ENCODE assay signal across 8 cellular contexts in the genomic region with DNA sequence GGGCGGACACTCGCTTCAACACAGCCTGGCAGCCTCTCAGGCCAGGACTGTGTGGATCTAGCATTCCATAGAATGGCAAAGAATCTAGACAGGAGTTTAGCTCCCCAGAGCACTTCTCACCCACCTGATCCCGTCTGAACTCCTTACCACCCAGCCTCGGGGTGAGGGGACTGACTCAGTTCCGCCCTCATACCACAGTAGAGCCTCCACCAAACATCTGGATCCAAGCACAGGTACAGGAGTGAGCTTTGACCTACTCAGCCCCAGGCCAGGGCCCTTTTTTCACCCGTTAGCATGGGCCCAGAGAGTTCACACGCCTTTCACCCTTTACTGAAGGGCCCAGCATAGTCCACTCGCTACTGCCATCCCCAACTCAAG. TPM values are rescaled to one million over a fixed set of nuclear protein-coding genes. Genes with fewer than 3 reads are reported as not detected.
DNase-seq lines count a peak whose midpoint lies in the region; ATAC-seq, FAIRE-seq and TF ChIP-seq lines count a peak whose summit lies in the region.

No MANE protein-coding gene starts in this region.

- no TSS peak for BruUV-seq in K562 (replicated peaks; lab: Mats Ljungman, UMichigan)

- H3K4me3 ChIP-seq in cardiac muscle cell = peak overlapping the region; percentile 97
- H3K4me3 ChIP-seq in K562 = peak overlapping the region; percentile 90
- H3K4me3 ChIP-seq in lower lobe of right lung = peak overlapping the region; percentile 99
- peak overlapping the region; percentile 86 for H3K4me3 ChIP-seq in urinary bladder (ENCODE audit: low read depth, low read length)

- POLR2A ChIA-PET in K562 (lab: Yijun Ruan, JAX) = interaction anchor here (0.6 to 1.4 kb wide), 5 partner anchors 9 to 1634 kb away, joined by 3 to 5 read pairs (median 4); no protein-coding TSS in a partner anchor

- no peak for TF ChIP-seq POLR2A in K562 (conservative IDR thresholded peaks at IDR 0.05)

- CTCF ChIA-PET in K562 (lab: Yijun Ruan, JAX; ENCODE audit: low intra/inter-chr PET ratio) = no interaction called here

- WGBS in K562 (ENCODE audit: insufficient coverage, low coverage, missing lambda C conversion rate) = 0% methylated on average over 6 of the region's 8 CpGs
- WGBS in urinary bladder = 14% methylated on average over 8 of the region's 8 CpGs

- ATAC-seq in K562 = peak; percentile 5; the same call in 1 of the 3 replicates
- no peak for ATAC-seq in lower lobe of right lung
- ATAC-seq in GM18498 (IDR thresholded peaks at IDR 0.05; ENCODE audit: unreplicated experiment) = no peak

- TF ChIP-seq EP300 in K562 (IDR thresholded peaks at IDR 0.05; ENCODE audit: low read length) = no peak

- H3K27me3 ChIP-seq in cardiac muscle cell (peaks cover 3% of the 10 kb centered on the region), K562 (ENCODE audit: control insufficient read depth in 2 of 2, insufficient read depth in 2 of 2, low read length in 2 of 2) (no peaks in the 10 kb centered on the region), lower lobe of right lung (ENCODE audit: low read depth) (no peaks in the 10 kb centered on the region)

- in situ Hi-C loops in K562 (cut with MboI) = no loop called here
- in situ Hi-C loops in ACHN (cut with HindIII; ENCODE audit: low pct_ligation_motif_present, low pct_unique_long_range_greater_than_20kb, low sequenced_read_pairs) = no loop called here

- H3K27ac ChIP-seq in cardiac muscle cell (peak overlapping the region; percentile 69), K562 (ENCODE audit: extremely low read depth, low read depth, low read length) (peak overlapping the region; percentile 75), lower lobe of right lung (peak overlapping the region; percentile 84), urinary bladder (ENCODE audit: low read depth) (peak overlapping the region; percentile 69)

- peak overlapping the region; percentile 91 to 99 for H3K9ac ChIP-seq in K562 (ENCODE audit: insufficient read depth in 1 of 2, low read depth in 2 of 2, low read length in 2 of 2)

- TF ChIP-seq RAD21 in K562 (CRISPR knock-in tag; conservative IDR thresholded peaks at IDR 0.05 in 1 of 2, IDR thresholded peaks at IDR 0.05 in 1 of 2) = no peak

- DNase-seq in cardiac muscle cell (ENCODE audit: low read depth in 1 of 2, low spot score in 1 of 2) (no peak), cardiac septum (ENCODE audit: low spot score) (no peak), K562 (ENCODE audit: extremely low read depth in 1 of 4, low spot score in 3 of 4) (no peak), lower lobe of right lung (no peak), NCI-H345 treated with DMSO at 0.1 percent for 48 hours (lab: John Stamatoyannopoulos, UW; ENCODE audit: unreplicated experiment) (no peak), ACHN (no peak)

- no peak for TF ChIP-seq CTCF in cardiac muscle cell (IDR thresholded peaks at IDR 0.05; ENCODE audit: low read depth, low read length)
- TF ChIP-seq CTCF in K562 (IDR thresholded peaks at IDR 0.05 in 2 of 3, conservative IDR thresholded peaks at IDR 0.05 in 1 of 3; ENCODE audit: insufficient read depth in 2 of 3, low read depth in 1 of 3, low read length in 3 of 3) = no peak
- no peak for TF ChIP-seq CTCF in lower lobe of right lung (IDR thresholded peaks at IDR 0.05)

- H3K79me2 ChIP-seq in K562 (ENCODE audit: control insufficient read depth, insufficient read depth, low read length) = peaks cover 65% of the 10 kb centered on the region

- no peak for FAIRE-seq in K562 (lab: Jason Lieb, UNC)

- intact Hi-C loops in cardiac septum (cut with DNase I) (loop anchor here (2.0 to 10.0 kb wide), 2 partner anchors 96 to 348 kb away; partner anchors contain the start of gene NSFL1C), K562 (cut with micrococcal nuclease) (loop anchor here (2.0 to 5.0 kb wide), 2 partner anchors 66 to 93 kb away; partner anchors contain the start of gene TMEM74B), lower lobe of right lung (cut with DNase I) (no loop called here)

- H3K4me1 ChIP-seq in cardiac muscle cell (ENCODE audit: low read depth) (peaks cover 12% of the 10 kb centered on the region), K562 (replicated peaks in 1 of 2; ENCODE audit: control insufficient read depth in 2 of 2, insufficient read depth in 2 of 2, low read length in 2 of 2) (peaks cover 14 to 42% of the 10 kb centered on the region in 2 experiments; a peak in 4 of 5 replicates), lower lobe of right lung (peaks cover 57% of the 10 kb centered on the region), urinary bladder (ENCODE audit: insufficient read depth) (no peaks in the 10 kb centered on the region)

- H3K4me2 ChIP-seq in K562 (ENCODE audit: insufficient read depth, low read length) = peak overlapping the region; percentile 97

- H4K20me1 ChIP-seq in K562 (replicated peaks; ENCODE audit: control insufficient read depth, insufficient read depth, low read length) = peaks cover 13% of the 10 kb centered on the region

- H3K36me3 ChIP-seq in cardiac muscle cell (no peaks in the 10 kb centered on the region), K562 (ENCODE audit: control insufficient read depth, insufficient read depth, low read length) (peaks cover 32% of the 10 kb centered on the region), lower lobe of right lung (peaks cover 25% of the 10 kb centered on the region), urinary bladder (ENCODE audit: insufficient read depth) (no peaks in the 10 kb centered on the region)

- peak overlapping the region; percentile 87; the same call in 1 of the 2 replicates for H2AFZ ChIP-seq in K562 (ENCODE audit: low read depth, low read length)

- no peaks in the 10 kb centered on the region for H3K9me3 ChIP-seq in cardiac muscle cell (ENCODE audit: low read depth)
- H3K9me3 ChIP-seq in K562 (replicated peaks; ENCODE audit: control insufficient read depth, insufficient read depth, low read depth, low read length) = no peaks in the 10 kb centered on the region
- no peaks in the 10 kb centered on the region for H3K9me3 ChIP-seq in lower lobe of right lung

- no peaks in the 10 kb centered on the region for H3K9me1 ChIP-seq in K562 (ENCODE audit: control insufficient read depth, insufficient read depth, low read length)

TF ChIP-seq in K562, 482 proteins besides CTCF, POLR2A, EP300 and RAD21:
- TF ChIP-seq NR3C1 (CRISPR knock-in tag; IDR thresholded peaks at IDR 0.05) (0 out of 2 replicates have a peak, but pooled peaks have one; percentile 1), ATF1 (CRISPR knock-in tag; IDR thresholded peaks at IDR 0.05) (no peak), ATF1 (tag; IDR thresholded peaks at IDR 0.05) (no peak)

RNA-seq across cellular contexts. Expression of gene PSMF1, which starts 0.7 kb away (rescaled TPM):
- total RNA-seq in cardiac muscle cell (60.0 and 202 TPM in 2 replicates), cardiac septum (119 TPM), K562 (2014; rRNA removed) (17.9 and 26.5 TPM in 2 replicates), K562 (2014; rRNA removed; fragmentation: Illumina TruSeq; extraction: Trizol) (34.1 and 35.8 TPM in 2 replicates), K562 (2015; rRNA removed; fragmentation: Illumina TruSeq; extraction: Trizol) (29.4 and 33.8 TPM in 2 replicates), K562 (2021) (136 and 138 TPM in 2 replicates), lower lobe of right lung (131 TPM), urinary bladder (29.3 TPM)
- polyA plus RNA-seq in cardiac muscle cell (123 and 131 TPM in 2 replicates), K562 (2011; rRNA removed) (33.2 and 77.8 TPM in 2 replicates), K562 (2014; fragmentation: Illumina TruSeq; extraction: Trizol) (126 and 192 TPM in 2 replicates), K562 (2014; fragmentation: Nextera tagmentation; extraction: Ambion mirVana) (10 to 100 TPM in 1 of 2 experiments, 1 to 10 TPM in 1; 8.5 to 21.3 TPM), K562 (2014; rRNA removed) (18.0 and 20.6 TPM in 2 replicates), urinary bladder (100 TPM)
- 34.5 and 43.5 TPM in 2 replicates for total RNA-seq in K562 (2011; cell fraction: chromatin; rRNA removed; ENCODE audit: low replicate concordance)
- total RNA-seq in K562 (2011; cell fraction: nucleolus; rRNA removed) = 10.7 and 12.6 TPM in 2 replicates
- total RNA-seq in K562 (2011; cell fraction: nucleoplasm; rRNA removed) = 16.1 and 23.6 TPM in 2 replicates
- polyA plus RNA-seq in K562 (2011; cell fraction: cytosol; rRNA removed) = 60.7 and 112 TPM in 2 replicates
- 39.7 and 54.7 TPM in 2 replicates for polyA plus RNA-seq in K562 (2011; cell fraction: nucleus; rRNA removed)
- 102 and 110 TPM in 2 replicates for polyA plus RNA-seq in K562 (2012)
- polyA minus RNA-seq in K562 (2011; rRNA and poly(A)+ RNA removed) = 45.5 and 84.9 TPM in 2 replicates
- 30.9 and 37.4 TPM in 2 replicates for polyA minus RNA-seq in K562 (2011; cell fraction: cytosol; rRNA and poly(A)+ RNA removed)
- 11.4 and 23.4 TPM in 2 replicates for polyA minus RNA-seq in K562 (2011; cell fraction: nucleus; rRNA and poly(A)+ RNA removed)
